In the genomic region with DNA sequence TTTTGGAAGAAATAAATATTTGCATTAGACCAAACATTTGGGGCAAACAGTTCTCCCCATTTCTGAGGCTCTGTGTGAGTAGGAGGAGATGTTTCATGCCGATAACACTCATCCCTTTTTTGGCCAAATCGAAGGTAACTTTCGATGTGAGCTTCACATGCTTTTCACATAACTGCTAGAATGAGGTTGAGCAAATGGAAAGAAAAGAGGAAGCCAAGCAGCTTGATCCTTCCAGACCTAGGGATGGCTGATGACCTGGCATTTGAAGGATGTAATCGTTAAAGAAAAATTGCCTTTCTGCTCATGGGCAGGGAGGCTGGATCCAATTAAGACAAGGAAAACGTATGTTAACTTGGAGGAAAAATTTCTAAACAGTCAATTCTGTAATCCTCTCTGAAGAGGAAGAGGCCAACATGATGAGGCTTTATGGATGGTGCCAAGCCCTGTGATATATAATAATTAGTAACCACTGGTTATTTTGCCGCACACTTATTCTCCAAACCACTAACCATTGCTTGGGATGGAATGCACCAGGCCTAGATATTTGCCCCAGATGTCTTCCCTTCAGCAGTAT, we compare ENCODE assay signal across 1 cellular context.
TF ChIP-seq lines count a peak whose summit lies in the region.

No MANE protein-coding gene starts in this region.

TF ChIP-seq in K562, 482 proteins besides CTCF, POLR2A, EP300 and RAD21:
- TF ChIP-seq SPI1 (IDR thresholded peaks at IDR 0.05; ENCODE audit: borderline replicate concordance, low read depth, low read length) (peak; percentile 59; the same call in 1 of the 2 replicates), ZBTB5 (IDR thresholded peaks at IDR 0.05) (no peak)
TF ChIP-seq in K562: peak in this region for 1.
